ENCODE assay signal across 8 cellular contexts in the genomic region with DNA sequence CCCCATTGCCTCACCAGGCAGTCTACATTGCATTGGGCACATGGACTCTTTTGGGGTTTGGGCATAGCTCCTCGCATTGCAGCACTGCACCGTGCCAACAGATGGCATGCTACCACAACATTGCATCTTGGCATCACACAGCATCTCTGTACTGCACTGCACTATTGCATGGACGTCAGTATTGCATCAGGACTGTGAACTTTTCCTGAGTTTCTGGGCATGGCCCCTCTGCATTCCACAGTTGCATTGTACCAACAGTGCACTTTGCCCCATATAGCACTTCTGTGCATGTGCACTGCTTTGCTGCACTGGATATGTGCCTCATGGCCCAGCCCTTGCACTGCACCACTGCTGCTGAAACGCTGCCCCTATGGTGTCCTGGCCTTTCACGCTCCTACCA. TPM values are rescaled to one million over a fixed set of nuclear protein-coding genes. Genes with fewer than 3 reads are reported as not detected.
DNase-seq lines count a peak whose midpoint lies in the region; ATAC-seq and TF ChIP-seq lines count a peak whose summit lies in the region.

No MANE protein-coding gene starts in this region.

- no peak overlapping the region for H3K27ac Mint-ChIP-seq in activated CD4-positive, alpha-beta T cell treated with anti-CD3 and anti-CD28 coated beads, Interleukin-2, amount 10 ng/mL, durations not matched to agents 24 days and 14 days

- no peaks in the 10 kb centered on the region for H3K4me1 Mint-ChIP-seq in activated CD4-positive, alpha-beta T cell treated with anti-CD3 and anti-CD28 coated beads, Interleukin-2, amount 10 ng/mL, durations not matched to agents 24 days and 14 days

- no peaks in the 10 kb centered on the region for H3K79me2 ChIP-seq in KMS-11 (ENCODE audit: insufficient read depth, low read depth)

- no peaks in the 10 kb centered on the region for H3K36me3 ChIP-seq in KMS-11 (ENCODE audit: insufficient read depth)

- H3K27me3 ChIP-seq in KMS-11 (ENCODE audit: insufficient read depth, low read depth): peaks cover 44% of the 10 kb centered on the region

- no peaks in the 10 kb centered on the region for H3K36me3 Mint-ChIP-seq in activated CD4-positive, alpha-beta T cell treated with anti-CD3 and anti-CD28 coated beads, Interleukin-2, amount 10 ng/mL, durations not matched to agents 24 days and 14 days (ENCODE audit: low read depth)

- no peak overlapping the region for H2AFZ ChIP-seq in KMS-11 (ENCODE audit: low read depth)

- H3K4me1 ChIP-seq in KMS-11 (ENCODE audit: low read depth, poor library complexity, severe bottlenecking): no peaks in the 10 kb centered on the region

- no peak overlapping the region for H3K9ac ChIP-seq in KMS-11

- no peak for ATAC-seq in HG03175 (IDR thresholded peaks at IDR 0.05; ENCODE audit: unreplicated experiment)

- H3K27ac ChIP-seq in KMS-11: no peak overlapping the region

- no peak overlapping the region for H3K4me3 Mint-ChIP-seq in activated CD4-positive, alpha-beta T cell treated with anti-CD3 and anti-CD28 coated beads, Interleukin-2, amount 10 ng/mL, durations not matched to agents 24 days and 14 days

- no peaks in the 10 kb centered on the region for H3K9me3 Mint-ChIP-seq in activated CD4-positive, alpha-beta T cell treated with anti-CD3 and anti-CD28 coated beads, Interleukin-2, amount 10 ng/mL, durations not matched to agents 24 days and 14 days

- intact Hi-C loops in activated CD4-positive, alpha-beta T cell treated with anti-CD3 and anti-CD28 coated beads, Interleukin-2, amount 10 ng/mL, durations not matched to agents 24 days and 14 days (cut with micrococcal nuclease): no loop called here

- no peak overlapping the region for H3K4me3 ChIP-seq in KMS-11 (IDR thresholded peaks at IDR 0.05; ENCODE audit: insufficient read depth, low read depth, low read length)

- no peaks in the 10 kb centered on the region for H4K20me1 ChIP-seq in KMS-11 (ENCODE audit: insufficient read depth)

- DNase-seq in DMS153 treated with DMSO at 0.1 percent for 48 hours (lab: John Stamatoyannopoulos, UW; ENCODE audit: unreplicated experiment) (peak; percentile 66), T47D (ENCODE audit: low read depth in 1 of 2, low spot score in 1 of 2) (peak; percentile 57 to 70), midbrain (lab: John Stamatoyannopoulos, UW) (peak; percentile 24), SHP77 treated with DMSO at 0.1 percent for 48 hours (lab: John Stamatoyannopoulos, UW) (no peak)
- DNase-seq in activated CD4-positive, alpha-beta T cell treated with anti-CD3 and anti-CD28 coated beads, Interleukin-2, amount 10 ng/mL, durations not matched to agents 24 days and 14 days: no peak
- no peak for DNase-seq in stimulated activated CD4-positive, alpha-beta T cell treated with anti-CD3 and anti-CD28 coated beads, Interleukin-4, amount 100 ng/mL, for 1 hour

- no peak overlapping the region for H3K4me2 ChIP-seq in KMS-11

- peaks cover 10% of the 10 kb centered on the region for H3K27me3 Mint-ChIP-seq in activated CD4-positive, alpha-beta T cell treated with anti-CD3 and anti-CD28 coated beads, Interleukin-2, amount 10 ng/mL, durations not matched to agents 24 days and 14 days

- TF ChIP-seq CTCF in KMS-11 (conservative IDR thresholded peaks at IDR 0.05; ENCODE audit: low read depth, low read length): peak; percentile 49

- in situ Hi-C loops in T47D (cut with HindIII; ENCODE audit: low pct_unique_long_range_greater_than_20kb, low sequenced_read_pairs): no loop called here

RNA-seq across cellular contexts. Expression of gene PTPRU, which starts 9.6 kb away (rescaled TPM):
- total RNA-seq in activated CD4-positive, alpha-beta T cell treated with anti-CD3 and anti-CD28 coated beads, Interleukin-2, amount 10 ng/mL, durations not matched to agents 24 days and 14 days: 0.47 and 0.95 TPM in 2 replicates

RNA-seq across cellular contexts. Expression of gene MECR, which starts 15.1 kb away (rescaled TPM):
- 36.4 and 41.3 TPM in 2 replicates for total RNA-seq in activated CD4-positive, alpha-beta T cell treated with anti-CD3 and anti-CD28 coated beads, Interleukin-2, amount 10 ng/mL, durations not matched to agents 24 days and 14 days

Comparison
In these comparisons a context has a peak if more than half of its experiments do, and no peak if none do; other contexts are left out.
1. DNase-seq: peak in DMS153 treated with DMSO at 0.1 percent for 48 hours (single experiment), T47D (2 of 2) and midbrain (single experiment); none in activated CD4-positive, alpha-beta T cell treated with anti-CD3 and anti-CD28 coated beads, Interleukin-2, amount 10 ng/mL, durations not matched to agents 24 days and 14 days (single experiment), stimulated activated CD4-positive, alpha-beta T cell treated with anti-CD3 and anti-CD28 coated beads, Interleukin-4, amount 100 ng/mL, for 1 hour (single experiment) and SHP77 treated with DMSO at 0.1 percent for 48 hours (single experiment).